34 cellular contexts compared by ENCODE assay signal in the genomic region with DNA sequence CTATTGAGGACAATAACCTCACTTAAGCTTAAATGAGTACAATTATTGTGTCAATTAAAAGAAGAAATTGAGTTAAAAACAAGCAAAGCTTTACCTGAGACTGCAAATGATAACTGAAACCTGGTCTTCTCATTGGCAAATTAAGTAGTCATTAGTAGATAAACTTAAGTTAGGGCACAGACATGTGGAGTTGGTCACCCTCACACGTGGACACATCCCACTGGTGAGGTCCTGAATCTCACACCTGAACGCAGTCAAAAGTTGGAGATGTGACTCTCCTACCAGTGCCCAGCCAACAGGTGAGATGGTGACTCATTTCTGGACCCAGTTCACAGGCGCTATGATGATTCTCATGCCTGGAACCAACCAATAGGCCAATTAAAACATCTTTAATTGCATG.
"Had no signal": no experiment of that assay in that cellular context is flagged by ENCODE, and none has a peak within 500 bp of the region (broad histone marks: within the 10 kb centered on the region; RNA-seq: fewer than 3 reads in every experiment).

No MANE protein-coding gene starts in this region.

- DNase-seq: Karpas-422, Kasumi-1, MG63, MM.1S, MV-4-11, NCI-H1048, NCI-H1092, NCI-H1092 treated with DMSO at 0.1 percent for 48 hours, NCI-H1105, NCI-H1105 treated with DMSO at 0.1 percent for 48 hours, NCI-H1417, NCI-H1417 treated with DMSO at 0.1 percent for 48 hours, NCI-H1436, NCI-H1436 treated with DMSO at 0.1 percent for 48 hours, NCI-H146, NCI-H1694, NCI-H1694 treated with DMSO at 0.1 percent for 48 hours, NCI-H187, NCI-H187 treated with DMSO at 0.1 percent for 48 hours, NCI-H1930, NCI-H2029, NCI-H2029 treated with DMSO at 0.1 percent for 48 hours, NCI-H2081, NCI-H2081 treated with DMSO at 0.1 percent for 48 hours, NCI-H2107, NCI-H2171, NCI-H2171 treated with DMSO at 0.1 percent for 48 hours, NCI-H2227 treated with DMSO at 0.1 percent for 48 hours, NCI-H226, NCI-H345, NCI-H446, NCI-H446 treated with DMSO at 0.1 percent for 48 hours, NCI-H510A, NCI-H510A treated with DMSO at 0.1 percent for 48 hours had no signal

- H3K36me3 ChIP-seq: MG63 had no signal

- H3K4me3 ChIP-seq: MG63 had no signal
